Comparison of ENCODE assay signal across 1 cellular context in genomic region chr14:21205678-21206581, GRCh38.
TF ChIP-seq lines count a peak whose summit lies in the region.

No MANE protein-coding gene starts in this region.

TF ChIP-seq in K562, 482 proteins besides CTCF, POLR2A, EP300 and RAD21:
- no peak for TF ChIP-seq AFF4 (CRISPR knock-in tag; IDR thresholded peaks at IDR 0.05)
- TF ChIP-seq ZBTB17 (CRISPR knock-in tag; IDR thresholded peaks at IDR 0.05) = 0 out of 2 replicates have a peak, but pooled peaks have one; percentile 16
- TF ChIP-seq TEAD1 (CRISPR knock-in tag; IDR thresholded peaks at IDR 0.05) = 0 out of 4 replicates have a peak, but pooled peaks of 1 of the 2 experiments have one; percentile 23
- TF ChIP-seq ATF4 (CRISPR knock-in tag; IDR thresholded peaks at IDR 0.05) = no peak
- no peak for TF ChIP-seq LEF1 (IDR thresholded peaks at IDR 0.05)
- TF ChIP-seq EHMT2 (IDR thresholded peaks at IDR 0.05) = no peak
- no peak for TF ChIP-seq SIRT6 (IDR thresholded peaks at IDR 0.05; ENCODE audit: low read depth, low read length)
- TF ChIP-seq PHF8 (IDR thresholded peaks at IDR 0.05; ENCODE audit: borderline replicate concordance, low read length) = no peak
- TF ChIP-seq, protein P1, sequence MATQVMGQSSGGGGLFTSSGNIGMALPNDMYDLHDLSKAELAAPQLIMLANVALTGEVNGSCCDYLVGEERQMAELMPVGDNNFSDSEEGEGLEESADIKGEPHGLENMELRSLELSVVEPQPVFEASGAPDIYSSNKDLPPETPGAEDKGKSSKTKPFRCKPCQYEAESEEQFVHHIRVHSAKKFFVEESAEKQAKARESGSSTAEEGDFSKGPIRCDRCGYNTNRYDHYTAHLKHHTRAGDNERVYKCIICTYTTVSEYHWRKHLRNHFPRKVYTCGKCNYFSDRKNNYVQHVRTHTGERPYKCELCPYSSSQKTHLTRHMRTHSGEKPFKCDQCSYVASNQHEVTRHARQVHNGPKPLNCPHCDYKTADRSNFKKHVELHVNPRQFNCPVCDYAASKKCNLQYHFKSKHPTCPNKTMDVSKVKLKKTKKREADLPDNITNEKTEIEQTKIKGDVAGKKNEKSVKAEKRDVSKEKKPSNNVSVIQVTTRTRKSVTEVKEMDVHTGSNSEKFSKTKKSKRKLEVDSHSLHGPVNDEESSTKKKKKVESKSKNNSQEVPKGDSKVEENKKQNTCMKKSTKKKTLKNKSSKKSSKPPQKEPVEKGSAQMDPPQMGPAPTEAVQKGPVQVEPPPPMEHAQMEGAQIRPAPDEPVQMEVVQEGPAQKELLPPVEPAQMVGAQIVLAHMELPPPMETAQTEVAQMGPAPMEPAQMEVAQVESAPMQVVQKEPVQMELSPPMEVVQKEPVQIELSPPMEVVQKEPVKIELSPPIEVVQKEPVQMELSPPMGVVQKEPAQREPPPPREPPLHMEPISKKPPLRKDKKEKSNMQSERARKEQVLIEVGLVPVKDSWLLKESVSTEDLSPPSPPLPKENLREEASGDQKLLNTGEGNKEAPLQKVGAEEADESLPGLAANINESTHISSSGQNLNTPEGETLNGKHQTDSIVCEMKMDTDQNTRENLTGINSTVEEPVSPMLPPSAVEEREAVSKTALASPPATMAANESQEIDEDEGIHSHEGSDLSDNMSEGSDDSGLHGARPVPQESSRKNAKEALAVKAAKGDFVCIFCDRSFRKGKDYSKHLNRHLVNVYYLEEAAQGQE (CRISPR knock-in tag; IDR thresholded peaks at IDR 0.05; ENCODE audit: low read depth) = no peak
- no peak for TF ChIP-seq ZNF140 (CRISPR knock-in tag; IDR thresholded peaks at IDR 0.05)
- TF ChIP-seq BCOR (IDR thresholded peaks at IDR 0.05) = no peak
- peak; percentile 65; the same call in 1 of the 2 replicates for TF ChIP-seq POLR2AphosphoS5 (IDR thresholded peaks at IDR 0.05; ENCODE audit: control insufficient read depth, insufficient read depth, low read depth, low read length)
- no peak for TF ChIP-seq NELFE (IDR thresholded peaks at IDR 0.05; ENCODE audit: insufficient read depth, insufficient read length)
- peak; percentile 19; the same call in 1 of the 2 replicates for TF ChIP-seq PML (IDR thresholded peaks at IDR 0.05; ENCODE audit: low read length)
- no peak for TF ChIP-seq SMAD2 (IDR thresholded peaks at IDR 0.05; ENCODE audit: low read depth, low read length)
- no peak for TF ChIP-seq ZNF766 (CRISPR knock-in tag; conservative IDR thresholded peaks at IDR 0.05)
- no peak for TF ChIP-seq CAMTA2 (CRISPR knock-in tag; conservative IDR thresholded peaks at IDR 0.05)
- peak; percentile 63 for TF ChIP-seq SUPT5H (IDR thresholded peaks at IDR 0.05)
- TF ChIP-seq, protein P2, sequence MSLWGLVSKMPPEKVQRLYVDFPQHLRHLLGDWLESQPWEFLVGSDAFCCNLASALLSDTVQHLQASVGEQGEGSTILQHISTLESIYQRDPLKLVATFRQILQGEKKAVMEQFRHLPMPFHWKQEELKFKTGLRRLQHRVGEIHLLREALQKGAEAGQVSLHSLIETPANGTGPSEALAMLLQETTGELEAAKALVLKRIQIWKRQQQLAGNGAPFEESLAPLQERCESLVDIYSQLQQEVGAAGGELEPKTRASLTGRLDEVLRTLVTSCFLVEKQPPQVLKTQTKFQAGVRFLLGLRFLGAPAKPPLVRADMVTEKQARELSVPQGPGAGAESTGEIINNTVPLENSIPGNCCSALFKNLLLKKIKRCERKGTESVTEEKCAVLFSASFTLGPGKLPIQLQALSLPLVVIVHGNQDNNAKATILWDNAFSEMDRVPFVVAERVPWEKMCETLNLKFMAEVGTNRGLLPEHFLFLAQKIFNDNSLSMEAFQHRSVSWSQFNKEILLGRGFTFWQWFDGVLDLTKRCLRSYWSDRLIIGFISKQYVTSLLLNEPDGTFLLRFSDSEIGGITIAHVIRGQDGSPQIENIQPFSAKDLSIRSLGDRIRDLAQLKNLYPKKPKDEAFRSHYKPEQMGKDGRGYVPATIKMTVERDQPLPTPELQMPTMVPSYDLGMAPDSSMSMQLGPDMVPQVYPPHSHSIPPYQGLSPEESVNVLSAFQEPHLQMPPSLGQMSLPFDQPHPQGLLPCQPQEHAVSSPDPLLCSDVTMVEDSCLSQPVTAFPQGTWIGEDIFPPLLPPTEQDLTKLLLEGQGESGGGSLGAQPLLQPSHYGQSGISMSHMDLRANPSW (CRISPR knock-in tag; IDR thresholded peaks at IDR 0.05) = no peak
- 0 out of 2 replicates have a peak, but pooled peaks have one; percentile 51 for TF ChIP-seq POLR2AphosphoS2 (IDR thresholded peaks at IDR 0.05; ENCODE audit: low read length)
- TF ChIP-seq ZKSCAN3 (CRISPR knock-in tag; IDR thresholded peaks at IDR 0.05) = no peak
- peak; percentile 43; the same call in 1 of the 2 replicates for TF ChIP-seq POLR2G (IDR thresholded peaks at IDR 0.05; ENCODE audit: low read depth, low read length)
- TF ChIP-seq PHF20 (IDR thresholded peaks at IDR 0.05; ENCODE audit: partially characterized antibody) = no peak
- peak; percentile 57 for TF ChIP-seq POLR2B (IDR thresholded peaks at IDR 0.05; ENCODE audit: low read depth, partially characterized antibody)
- no peak for TF ChIP-seq ZKSCAN8 (CRISPR knock-in tag; IDR thresholded peaks at IDR 0.05)
- TF ChIP-seq ETV5 (CRISPR knock-in tag; IDR thresholded peaks at IDR 0.05; ENCODE audit: low read depth) = no peak
- no peak for TF ChIP-seq FOSL1 (tag; conservative IDR thresholded peaks at IDR 0.05)
- no peak for TF ChIP-seq SRF (CRISPR knock-in tag; IDR thresholded peaks at IDR 0.05)
